ENCODE assay signal across 1 cellular context in the genomic region with DNA sequence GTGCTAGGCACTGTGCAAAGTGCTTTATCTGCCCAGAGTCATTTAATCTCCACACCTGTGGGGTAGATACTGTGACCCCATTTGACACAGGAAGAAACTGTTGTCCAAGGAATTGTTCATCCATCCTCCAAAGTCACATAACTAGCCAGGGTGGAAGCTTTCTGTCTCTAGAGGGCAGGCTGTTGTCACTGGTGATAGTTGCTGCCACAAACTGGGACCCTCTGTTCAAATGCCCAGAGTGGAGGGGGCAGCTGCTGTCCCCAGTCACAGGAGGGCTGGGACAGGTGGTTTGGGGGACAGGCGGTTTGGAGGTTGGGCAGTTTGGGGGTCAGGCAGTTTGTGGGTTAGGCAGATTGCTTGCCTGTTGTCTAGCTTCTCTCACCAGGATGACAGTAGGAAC.
TF ChIP-seq lines count a peak whose summit lies in the region.

No MANE protein-coding gene starts in this region.

TF ChIP-seq in HEK293, 187 proteins besides CTCF, POLR2A, EP300 and RAD21 (continued from another document):
- TF ChIP-seq, protein P1, sequence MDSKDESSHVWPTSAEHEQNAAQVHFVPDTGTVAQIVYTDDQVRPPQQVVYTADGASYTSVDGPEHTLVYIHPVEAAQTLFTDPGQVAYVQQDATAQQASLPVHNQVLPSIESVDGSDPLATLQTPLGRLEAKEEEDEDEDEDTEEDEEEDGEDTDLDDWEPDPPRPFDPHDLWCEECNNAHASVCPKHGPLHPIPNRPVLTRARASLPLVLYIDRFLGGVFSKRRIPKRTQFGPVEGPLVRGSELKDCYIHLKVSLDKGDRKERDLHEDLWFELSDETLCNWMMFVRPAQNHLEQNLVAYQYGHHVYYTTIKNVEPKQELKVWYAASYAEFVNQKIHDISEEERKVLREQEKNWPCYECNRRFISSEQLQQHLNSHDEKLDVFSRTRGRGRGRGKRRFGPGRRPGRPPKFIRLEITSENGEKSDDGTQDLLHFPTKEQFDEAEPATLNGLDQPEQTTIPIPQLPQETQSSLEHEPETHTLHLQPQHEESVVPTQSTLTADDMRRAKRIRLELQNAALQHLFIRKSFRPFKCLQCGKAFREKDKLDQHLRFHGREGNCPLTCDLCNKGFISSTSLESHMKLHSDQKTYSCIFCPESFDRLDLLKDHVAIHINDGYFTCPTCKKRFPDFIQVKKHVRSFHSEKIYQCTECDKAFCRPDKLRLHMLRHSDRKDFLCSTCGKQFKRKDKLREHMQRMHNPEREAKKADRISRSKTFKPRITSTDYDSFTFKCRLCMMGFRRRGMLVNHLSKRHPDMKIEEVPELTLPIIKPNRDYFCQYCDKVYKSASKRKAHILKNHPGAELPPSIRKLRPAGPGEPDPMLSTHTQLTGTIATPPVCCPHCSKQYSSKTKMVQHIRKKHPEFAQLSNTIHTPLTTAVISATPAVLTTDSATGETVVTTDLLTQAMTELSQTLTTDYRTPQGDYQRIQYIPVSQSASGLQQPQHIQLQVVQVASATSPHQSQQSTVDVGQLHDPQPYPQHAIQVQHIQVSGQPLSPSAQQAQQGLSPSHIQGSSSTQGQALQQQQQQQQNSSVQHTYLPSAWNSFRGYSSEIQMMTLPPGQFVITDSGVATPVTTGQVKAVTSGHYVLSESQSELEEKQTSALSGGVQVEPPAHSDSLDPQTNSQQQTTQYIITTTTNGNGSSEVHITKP (tag by site-specific recombination; IDR thresholded peaks at IDR 0.05), result no peak
- TF ChIP-seq, protein P2, sequence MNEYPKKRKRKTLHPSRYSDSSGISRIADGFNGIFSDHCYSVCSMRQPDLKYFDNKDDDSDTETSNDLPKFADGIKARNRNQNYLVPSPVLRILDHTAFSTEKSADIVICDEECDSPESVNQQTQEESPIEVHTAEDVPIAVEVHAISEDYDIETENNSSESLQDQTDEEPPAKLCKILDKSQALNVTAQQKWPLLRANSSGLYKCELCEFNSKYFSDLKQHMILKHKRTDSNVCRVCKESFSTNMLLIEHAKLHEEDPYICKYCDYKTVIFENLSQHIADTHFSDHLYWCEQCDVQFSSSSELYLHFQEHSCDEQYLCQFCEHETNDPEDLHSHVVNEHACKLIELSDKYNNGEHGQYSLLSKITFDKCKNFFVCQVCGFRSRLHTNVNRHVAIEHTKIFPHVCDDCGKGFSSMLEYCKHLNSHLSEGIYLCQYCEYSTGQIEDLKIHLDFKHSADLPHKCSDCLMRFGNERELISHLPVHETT (tag by site-specific recombination; IDR thresholded peaks at IDR 0.05), result no peak
- TF ChIP-seq ZNF350 (tag by site-specific recombination; IDR thresholded peaks at IDR 0.05), result no peak
- no peak for TF ChIP-seq ZSCAN23 (tag by site-specific recombination; IDR thresholded peaks at IDR 0.05)
- peak; percentile 9; the same call in 1 of the 2 replicates for TF ChIP-seq ZNF654 (tag by site-specific recombination; IDR thresholded peaks at IDR 0.05; ENCODE audit: low read depth)
- TF ChIP-seq, protein P3, sequence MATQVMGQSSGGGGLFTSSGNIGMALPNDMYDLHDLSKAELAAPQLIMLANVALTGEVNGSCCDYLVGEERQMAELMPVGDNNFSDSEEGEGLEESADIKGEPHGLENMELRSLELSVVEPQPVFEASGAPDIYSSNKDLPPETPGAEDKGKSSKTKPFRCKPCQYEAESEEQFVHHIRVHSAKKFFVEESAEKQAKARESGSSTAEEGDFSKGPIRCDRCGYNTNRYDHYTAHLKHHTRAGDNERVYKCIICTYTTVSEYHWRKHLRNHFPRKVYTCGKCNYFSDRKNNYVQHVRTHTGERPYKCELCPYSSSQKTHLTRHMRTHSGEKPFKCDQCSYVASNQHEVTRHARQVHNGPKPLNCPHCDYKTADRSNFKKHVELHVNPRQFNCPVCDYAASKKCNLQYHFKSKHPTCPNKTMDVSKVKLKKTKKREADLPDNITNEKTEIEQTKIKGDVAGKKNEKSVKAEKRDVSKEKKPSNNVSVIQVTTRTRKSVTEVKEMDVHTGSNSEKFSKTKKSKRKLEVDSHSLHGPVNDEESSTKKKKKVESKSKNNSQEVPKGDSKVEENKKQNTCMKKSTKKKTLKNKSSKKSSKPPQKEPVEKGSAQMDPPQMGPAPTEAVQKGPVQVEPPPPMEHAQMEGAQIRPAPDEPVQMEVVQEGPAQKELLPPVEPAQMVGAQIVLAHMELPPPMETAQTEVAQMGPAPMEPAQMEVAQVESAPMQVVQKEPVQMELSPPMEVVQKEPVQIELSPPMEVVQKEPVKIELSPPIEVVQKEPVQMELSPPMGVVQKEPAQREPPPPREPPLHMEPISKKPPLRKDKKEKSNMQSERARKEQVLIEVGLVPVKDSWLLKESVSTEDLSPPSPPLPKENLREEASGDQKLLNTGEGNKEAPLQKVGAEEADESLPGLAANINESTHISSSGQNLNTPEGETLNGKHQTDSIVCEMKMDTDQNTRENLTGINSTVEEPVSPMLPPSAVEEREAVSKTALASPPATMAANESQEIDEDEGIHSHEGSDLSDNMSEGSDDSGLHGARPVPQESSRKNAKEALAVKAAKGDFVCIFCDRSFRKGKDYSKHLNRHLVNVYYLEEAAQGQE (tag by site-specific recombination; IDR thresholded peaks at IDR 0.05), result no peak
- TF ChIP-seq ZNF138 (tag by site-specific recombination; IDR thresholded peaks at IDR 0.05; ENCODE audit: borderline replicate concordance), result no peak
